Comparison of ENCODE assay signal across 21 cellular contexts in the genomic region with DNA sequence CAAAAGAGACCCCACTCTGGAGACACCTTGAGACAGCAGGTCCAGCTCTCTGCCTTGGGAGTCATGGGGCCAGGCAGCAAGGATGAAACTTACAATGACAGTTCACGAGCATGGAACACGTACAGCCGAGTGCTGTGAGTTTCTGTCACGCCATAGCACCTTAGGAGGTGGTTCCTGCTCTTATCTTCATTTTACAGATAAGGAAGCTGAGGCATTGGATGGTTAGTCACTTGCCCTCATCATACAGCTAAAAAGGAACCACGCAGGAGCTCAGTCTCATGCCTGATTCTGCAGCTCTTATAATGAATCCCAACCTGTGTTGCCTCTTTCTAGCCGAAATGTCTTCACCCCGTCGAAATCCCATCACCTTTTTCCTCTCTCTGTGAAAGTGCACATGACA.
"Had no signal": no experiment of that assay in that cellular context is flagged by ENCODE, and none has a peak within 500 bp of the region (broad histone marks: within the 10 kb centered on the region; RNA-seq: fewer than 3 reads in every experiment).

No MANE protein-coding gene starts in this region.

- ATAC-seq: activated T-helper 17 cell treated with anti-CD3 and anti-CD28 coated beads, Interleukin-2, amount 50 U/mL, for 72 hours; heart left ventricle; naive thymus-derived CD4-positive, alpha-beta T cell; sciatic nerve; upper lobe of right lung had no signal

- H3K4me3 ChIP-seq: cardiac muscle cell, heart left ventricle, spleen, upper lobe of right lung had no signal

- H3K9me3 ChIP-seq: heart left ventricle, upper lobe of right lung had no signal

- H3K36me3 ChIP-seq: cardiac muscle cell, heart left ventricle, spleen, upper lobe of right lung had no signal

- H3K27me3 ChIP-seq: cardiac muscle cell, upper lobe of right lung had no signal

- H3K27ac ChIP-seq: cardiac muscle cell, epithelial cell of prostate, heart left ventricle, spleen, upper lobe of right lung had no signal

- DNase-seq: activated CD4-positive, alpha-beta T cell treated with anti-CD3 and anti-CD28 coated beads for 1 hour; activated naive CD4-positive, alpha-beta T cell treated with Interleukin-2 at 50 U/mL for 16 hours; activated naive CD8-positive, alpha-beta T cell treated with anti-CD3 and anti-CD28 coated beads for 36 hours; activated T-cell treated with anti-CD3 and anti-CD28 coated beads, Interleukin-2, amount 50 U/mL, for 24 hours; amniotic stem cell; heart left ventricle; islet precursor cell; left cardiac atrium; mesenchymal stem cell; naive thymus-derived CD4-positive, alpha-beta T cell; occipital lobe; stimulated activated CD4-positive, alpha-beta T cell treated with anti-CD3 and anti-CD28 coated beads, Interleukin-4, amount 100 ng/mL, for 1 hour; stimulated activated naive CD4-positive, alpha-beta T cell; T-helper 1 cell; T-helper 9 cell; upper lobe of right lung had no signal

- H3K4me1 ChIP-seq: heart left ventricle, spleen had no signal
